Comparison of ENCODE assay signal across 20 cellular contexts in the genomic region with DNA sequence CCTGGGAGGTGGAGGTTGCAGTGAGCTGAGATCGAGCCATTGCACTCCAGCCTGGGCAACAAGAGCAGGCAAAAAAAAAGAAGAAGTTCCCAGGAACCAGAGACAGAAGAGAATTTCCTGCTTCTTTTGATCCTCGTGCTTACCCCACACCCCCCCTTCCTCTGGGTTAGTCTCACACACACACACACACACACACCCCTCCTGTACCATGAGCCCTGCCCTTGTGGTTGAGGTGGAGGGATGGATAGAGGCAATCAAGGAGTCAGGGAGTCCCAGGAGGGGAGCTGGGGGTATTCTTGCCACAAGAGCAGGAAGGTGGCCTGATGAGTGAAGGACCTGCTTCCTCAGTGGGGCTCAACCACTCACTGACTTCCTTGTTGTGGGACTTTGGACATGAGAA. TPM values are rescaled to one million over a fixed set of nuclear protein-coding genes. Genes with fewer than 3 reads are reported as not detected.
DNase-seq lines count a peak whose midpoint lies in the region; ATAC-seq and TF ChIP-seq lines count a peak whose summit lies in the region.
"Had no signal": no experiment of that assay in that cellular context is flagged by ENCODE, and none has a peak within 500 bp of the region (broad histone marks: within the 10 kb centered on the region; RNA-seq: fewer than 3 reads in every experiment).

No MANE protein-coding gene starts in this region.

- no peak overlapping the region for H2BK20ac ChIP-seq in IMR-90 (ENCODE audit: low read depth, low read length)

- no peak overlapping the region for H2BK120ac ChIP-seq in IMR-90 (ENCODE audit: low read depth, low read length)

- no peak for ATAC-seq in IMR-90 (ENCODE audit: low read depth)
- no peak for ATAC-seq in CD8-positive, alpha-beta T cell
- ATAC-seq: PC-3, SK-N-SH treated with all-trans-retinoic acid at 6 μM for 48 hours had no signal

- peaks cover 6% of the 10 kb centered on the region; the same call in 1 of the 2 replicates for H3K27me3 ChIP-seq in IMR-90 (ENCODE audit: control insufficient read depth, insufficient read depth, low read length)
- H3K27me3 ChIP-seq in CD8-positive, alpha-beta T cell (ENCODE audit: insufficient read depth, low read length), result no peaks in the 10 kb centered on the region
- no peaks in the 10 kb centered on the region for H3K27me3 ChIP-seq in esophagus muscularis mucosa

- H3K9ac ChIP-seq in IMR-90 (ENCODE audit: low read depth, low read length), result no peak overlapping the region

- H3K23ac ChIP-seq in IMR-90 (ENCODE audit: low read depth, low read length), result no peak overlapping the region

- no peak overlapping the region for H3K27ac Mint-ChIP-seq in endothelial cell (ENCODE audit: unreplicated experiment)
- no peak overlapping the region for H3K27ac Mint-ChIP-seq in CD8-positive, alpha-beta T cell

- dilution Hi-C loops in IMR-90 (cut with HindIII; ENCODE audit: low sequenced_read_pairs, unreplicated experiment), result no loop called here

- no peaks in the 10 kb centered on the region for H4K20me1 ChIP-seq in IMR-90 (ENCODE audit: insufficient read depth, low read length)

- TF ChIP-seq POLR2A in IMR-90 (IDR thresholded peaks at IDR 0.05; ENCODE audit: low read depth, low read length) (no peak), NB4 (IDR thresholded peaks at IDR 0.05; ENCODE audit: extremely low read depth, insufficient read length) (no peak), esophagus muscularis mucosa (IDR thresholded peaks at IDR 0.05; ENCODE audit: low read depth) (no peak)

- WGBS in IMR-90 (ENCODE audit: extremely low coverage in 2 of 2, insufficient read length in 1 of 2), 2 experiments, result no CpG with 5 or more reads among the region's 2 CpGs
- 78% methylated on average over 2 of the region's 2 CpGs for WGBS in esophagus muscularis mucosa

- TF ChIP-seq RAD21 in IMR-90 (IDR thresholded peaks at IDR 0.05; ENCODE audit: low read length), result no peak

- H3K14ac ChIP-seq in IMR-90 (replicated peaks; ENCODE audit: low read depth, low read length), result no peak overlapping the region

- no peak overlapping the region for H4K5ac ChIP-seq in IMR-90 (ENCODE audit: low read depth, low read length)

- CTCF ChIA-PET in IMR-90 (lab: Yijun Ruan, JAX), result no interaction called here
- CTCF ChIA-PET in CD8-positive, alpha-beta T cell (lab: Charles Lee), result interaction anchor here (1.4 to 9.2 kb wide), 6 partner anchors 13 to 229 kb away, joined by 3 to 207 read pairs (median 6); no protein-coding TSS in a partner anchor

- BruUV-seq in IMR-90 (replicated peaks; lab: Mats Ljungman, UMichigan), result no TSS peak

- H4K91ac ChIP-seq in IMR-90 (ENCODE audit: insufficient read depth, low read depth, low read length), result no peak overlapping the region

- peaks cover 28% of the 10 kb centered on the region for H3K4me1 Mint-ChIP-seq in endothelial cell (ENCODE audit: unreplicated experiment)
- H3K4me1 Mint-ChIP-seq in CD8-positive, alpha-beta T cell (ENCODE audit: low read depth), result peaks cover 16% of the 10 kb centered on the region

- H3K9me1 ChIP-seq in IMR-90 (ENCODE audit: insufficient read depth, low read length), result peaks cover 4% of the 10 kb centered on the region; the same call in 1 of the 2 replicates

- H3K4ac ChIP-seq in IMR-90 (ENCODE audit: low read depth, low read length), result no peak overlapping the region

- POLR2A ChIA-PET in IMR-90 (lab: Charles Lee; ENCODE audit: unreplicated experiment), result no interaction called here
- POLR2A ChIA-PET in CD8-positive, alpha-beta T cell (lab: Charles Lee), result no interaction called here

- H3K18ac ChIP-seq in IMR-90 (ENCODE audit: low read depth, low read length), result no peak overlapping the region

- no peaks in the 10 kb centered on the region for H3K9me3 Mint-ChIP-seq in endothelial cell (ENCODE audit: unreplicated experiment)
- H3K9me3 Mint-ChIP-seq in CD8-positive, alpha-beta T cell, result no peaks in the 10 kb centered on the region
- H3K9me3 Mint-ChIP-seq: neural crest cell had no signal

- no peak overlapping the region for H2AFZ ChIP-seq in IMR-90 (replicated peaks; ENCODE audit: low read length, poor library complexity)

- no peak for TF ChIP-seq CTCF in IMR-90 (conservative IDR thresholded peaks at IDR 0.05; ENCODE audit: low read depth, low read length)
- TF ChIP-seq CTCF in NB4 (IDR thresholded peaks at IDR 0.05; ENCODE audit: low read depth, low read length), result no peak
- TF ChIP-seq CTCF in endothelial cell (IDR thresholded peaks at IDR 0.05; ENCODE audit: unreplicated experiment), result no peak
- no peak for TF ChIP-seq CTCF in CD8-positive, alpha-beta T cell (IDR thresholded peaks at IDR 0.05)
- TF ChIP-seq CTCF in esophagus muscularis mucosa (IDR thresholded peaks at IDR 0.05), result no peak

- H3K36me3 Mint-ChIP-seq in endothelial cell (ENCODE audit: low read depth, unreplicated experiment), result no peaks in the 10 kb centered on the region
- H3K36me3 Mint-ChIP-seq in CD8-positive, alpha-beta T cell, result peaks cover 10% of the 10 kb centered on the region

- no peak for TF ChIP-seq EP300 in esophagus muscularis mucosa (IDR thresholded peaks at IDR 0.05)

- peak overlapping the region; percentile 21 for H3K4me3 Mint-ChIP-seq in endothelial cell (ENCODE audit: unreplicated experiment)
- no peak overlapping the region for H3K4me3 Mint-ChIP-seq in CD8-positive, alpha-beta T cell
- H3K4me3 Mint-ChIP-seq: neural crest cell had no signal

- in situ Hi-C loops in IMR-90 (cut with MboI; ENCODE audit: low sequenced_read_pairs), result no loop called here

- no peak overlapping the region for H2BK5ac ChIP-seq in IMR-90 (ENCODE audit: low read depth, low read length, poor library complexity, severe bottlenecking)

- DNase-seq in IMR-90, result no peak
- peak; percentile 78 for DNase-seq in NB4 (ENCODE audit: low read depth)
- DNase-seq in endothelial cell (ENCODE audit: low spot score), result no peak
- DNase-seq in activated T-cell treated with anti-CD3 and anti-CD28 coated beads, Interleukin-2, amount 50 U/mL, for 48 hours, result no peak
- no peak for DNase-seq in CD8-positive, alpha-beta T cell
- no peak for DNase-seq in esophagus muscularis mucosa (ENCODE audit: extremely low spot score)
- DNase-seq: activated effector memory CD4-positive, alpha-beta T cell treated with Interleukin-2 at 50 U/mL for 16 hours; aorta; C1 segment of cervical spinal cord; H7; NCI-H1930; NCI-H510A treated with DMSO at 0.1 percent for 48 hours; PC-3; stimulated activated naive CD4-positive, alpha-beta T cell treated with Interleukin-2 at 50 U/mL for 16 hours; WERI-Rb-1 had no signal

- H4K8ac ChIP-seq in IMR-90 (ENCODE audit: low read depth in 2 of 2, low read length in 2 of 2), result no peak overlapping the region

- no peaks in the 10 kb centered on the region for H3K36me3 ChIP-seq in IMR-90 (ENCODE audit: control insufficient read depth, insufficient read depth, low read length)
- H3K36me3 ChIP-seq in CD8-positive, alpha-beta T cell (ENCODE audit: insufficient read depth, low read length), result no peaks in the 10 kb centered on the region
- H3K36me3 ChIP-seq in esophagus muscularis mucosa, result no peaks in the 10 kb centered on the region
- H3K36me3 ChIP-seq: WERI-Rb-1 had no signal

- H3K27me3 Mint-ChIP-seq in endothelial cell (ENCODE audit: unreplicated experiment), result peaks cover 6% of the 10 kb centered on the region
- no peaks in the 10 kb centered on the region for H3K27me3 Mint-ChIP-seq in CD8-positive, alpha-beta T cell (ENCODE audit: low read depth)

- no peak overlapping the region for H3K27ac ChIP-seq in IMR-90 (ENCODE audit: insufficient read depth, low read length)
- H3K27ac ChIP-seq in CD8-positive, alpha-beta T cell (ENCODE audit: low read depth, low read length), result no peak overlapping the region
- H3K27ac ChIP-seq in esophagus muscularis mucosa (replicated peaks in 1 of 4), result no peak overlapping the region
- H3K27ac ChIP-seq: WERI-Rb-1 had no signal

- 0 out of 2 replicates have a peak overlapping the region, but pooled peaks have one; percentile 31 for H2AK5ac ChIP-seq in IMR-90 (ENCODE audit: low read depth, low read length)

- H3K79me1 ChIP-seq in IMR-90 (ENCODE audit: low read depth in 1 of 2, low read length in 2 of 2), result peaks cover 4 to 12% of the 10 kb centered on the region in 2 experiments; a peak in 3 of 4 replicates

- H3K9me3 ChIP-seq in IMR-90 (ENCODE audit: control insufficient read depth, insufficient read depth, low read length) (no peaks in the 10 kb centered on the region), esophagus muscularis mucosa (no peaks in the 10 kb centered on the region)
- H3K9me3 ChIP-seq in CD8-positive, alpha-beta T cell (ENCODE audit: low read length), result no peaks in the 10 kb centered on the region

- H2AK9ac ChIP-seq in IMR-90 (replicated peaks; ENCODE audit: low read depth, low read length, poor library complexity), result no peak overlapping the region

- H2BK15ac ChIP-seq in IMR-90 (ENCODE audit: low read depth, low read length), result no peak overlapping the region

- no peak overlapping the region for H3K4me2 ChIP-seq in IMR-90 (ENCODE audit: low read depth, low read length)

- peaks cover 9% of the 10 kb centered on the region for H3K4me1 ChIP-seq in IMR-90 (ENCODE audit: control insufficient read depth, insufficient read depth, low read length)
- H3K4me1 ChIP-seq in CD8-positive, alpha-beta T cell (ENCODE audit: insufficient read depth, low read length), result peaks cover 9% of the 10 kb centered on the region
- H3K4me1 ChIP-seq in esophagus muscularis mucosa, result peaks cover 9 to 27% (median 19%) of the 10 kb centered on the region in 4 donors

- no peak overlapping the region for H3K4me3 ChIP-seq in IMR-90 (ENCODE audit: insufficient read depth, low read depth, low read length)
- no peak overlapping the region for H3K4me3 ChIP-seq in NB4 (ENCODE audit: low read depth, low read length)
- H3K4me3 ChIP-seq in CD8-positive, alpha-beta T cell (ENCODE audit: low read depth, low read length), result no peak overlapping the region
- no peak overlapping the region for H3K4me3 ChIP-seq in esophagus muscularis mucosa

- no peak overlapping the region for H3K56ac ChIP-seq in IMR-90 (ENCODE audit: extremely low read depth, insufficient read depth, low read length)

- intact Hi-C loops in IMR-90 (cut with micrococcal nuclease) (no loop called here), esophagus muscularis mucosa (cut with DNase I) (no loop called here)
- intact Hi-C loops in CD8-positive, alpha-beta T cell (cut with DNase I, micrococcal nuclease), result no loop called here

RNA-seq across cellular contexts. Expression of gene UBE2L6, which starts 4.2 kb away (rescaled TPM):
- 34.4 and 37.5 TPM in 2 replicates for total RNA-seq in IMR-90 (2012; rRNA removed)
- polyA plus RNA-seq in IMR-90 (2012; rRNA removed), result 46.7 and 51.7 TPM in 2 replicates
- 19.3 and 42.1 TPM in 2 replicates for polyA plus RNA-seq in IMR-90 (2012; cell fraction: cytosol; rRNA removed)
- polyA plus RNA-seq in IMR-90 (2012; cell fraction: nucleus; rRNA removed; ENCODE audit: low replicate concordance), result 11.5 and 13.0 TPM in 2 replicates
- 56.2 TPM for total RNA-seq in endothelial cell (ENCODE audit: unreplicated experiment)
- 10 to 100 TPM; 44.4 to 47.2 TPM for total RNA-seq in CD8-positive, alpha-beta T cell
- 10 to 100 TPM; 15.8 to 40.3 (median 32.8) TPM for total RNA-seq in esophagus muscularis mucosa

RNA-seq across cellular contexts. Expression of gene SERPING1, which starts 25.9 kb away (rescaled TPM):
- total RNA-seq in IMR-90 (2012; rRNA removed) (2.0 and 2.2 TPM in 2 replicates), endothelial cell (ENCODE audit: unreplicated experiment) (347 TPM), esophagus muscularis mucosa (100 to 1,000 TPM; 290 to 585 (median 569) TPM)
- polyA plus RNA-seq in IMR-90 (2012; rRNA removed), result 27.5 and 30.7 TPM in 2 replicates
- polyA plus RNA-seq in IMR-90 (2012; cell fraction: cytosol; rRNA removed), result 27.0 and 35.9 TPM in 2 replicates
- polyA plus RNA-seq in IMR-90 (2012; cell fraction: nucleus; rRNA removed; ENCODE audit: low replicate concordance), result 8.1 and 15.0 TPM in 2 replicates
- not detected for total RNA-seq in CD8-positive, alpha-beta T cell
- total RNA-seq: PC-3 had no signal

RNA-seq across cellular contexts. Expression of gene SMTNL1, which starts 34.2 kb away (rescaled TPM):
- total RNA-seq in IMR-90 (2012; rRNA removed) (not detected in 2 replicates), endothelial cell (ENCODE audit: unreplicated experiment) (45.2 TPM), esophagus muscularis mucosa (not detected)
- not detected in 2 replicates for polyA plus RNA-seq in IMR-90 (2012; rRNA removed)
- polyA plus RNA-seq in IMR-90 (2012; cell fraction: cytosol; rRNA removed), result not detected in 2 replicates
- polyA plus RNA-seq in IMR-90 (2012; cell fraction: nucleus; rRNA removed; ENCODE audit: low replicate concordance), result not detected in 2 replicates
- total RNA-seq in CD8-positive, alpha-beta T cell, result not detected
- total RNA-seq: aorta, cerebellum, H7, neural crest cell, PC-3, renal cortical epithelial cell, ureter had no signal
- polyA plus RNA-seq: aorta had no signal

RNA-seq across cellular contexts. Expression of gene TIMM10, which starts 41.1 kb away (rescaled TPM):
- 70.0 and 96.8 TPM in 2 replicates for total RNA-seq in IMR-90 (2012; rRNA removed)
- 135 and 148 TPM in 2 replicates for polyA plus RNA-seq in IMR-90 (2012; rRNA removed)
- 102 and 363 TPM in 2 replicates for polyA plus RNA-seq in IMR-90 (2012; cell fraction: cytosol; rRNA removed)
- polyA plus RNA-seq in IMR-90 (2012; cell fraction: nucleus; rRNA removed; ENCODE audit: low replicate concordance), result 26.0 and 35.1 TPM in 2 replicates
- 60.2 TPM for total RNA-seq in endothelial cell (ENCODE audit: unreplicated experiment)
- 10 to 100 TPM; 16.4 to 18.9 TPM for total RNA-seq in CD8-positive, alpha-beta T cell
- total RNA-seq in esophagus muscularis mucosa, result 10 to 100 TPM; 41.9 to 49.1 (median 43.1) TPM

RNA-seq across cellular contexts. Expression of gene SLC43A1, which starts 56.1 kb away (rescaled TPM):
- total RNA-seq in IMR-90 (2012; rRNA removed), result 8.6 and 10.0 TPM in 2 replicates
- 15.9 and 17.0 TPM in 2 replicates for polyA plus RNA-seq in IMR-90 (2012; rRNA removed)
- polyA plus RNA-seq in IMR-90 (2012; cell fraction: cytosol; rRNA removed), result 8.6 and 18.4 TPM in 2 replicates
- 34.7 and 55.4 TPM in 2 replicates for polyA plus RNA-seq in IMR-90 (2012; cell fraction: nucleus; rRNA removed; ENCODE audit: low replicate concordance)
- 10.4 TPM for total RNA-seq in endothelial cell (ENCODE audit: unreplicated experiment)
- 1 to 10 TPM; 4.4 to 7.5 TPM for total RNA-seq in CD8-positive, alpha-beta T cell
- total RNA-seq in esophagus muscularis mucosa, result 10 to 100 TPM; 17.7 to 33.2 (median 23.5) TPM

Comparison
In these comparisons a context has a peak if more than half of its experiments do, and no peak if none do; other contexts are left out.
1. RNA of gene SERPING1, which starts 25.9 kb away (total RNA-seq): 290 to 585 TPM in esophagus muscularis mucosa and 347 TPM in endothelial cell (single experiment); 2.0 to 2.2 TPM in IMR-90 and not detected in CD8-positive, alpha-beta T cell; every median in the first group is over 10 times any median in the second.
2. RNA of gene SMTNL1, which starts 34.2 kb away (total RNA-seq): 45.2 TPM in endothelial cell (single experiment); not detected in CD8-positive, alpha-beta T cell, not detected in IMR-90 and not detected in esophagus muscularis mucosa; every median in the first group is over 10 times any median in the second.